ENCODE assay signal across 9 cellular contexts in the genomic region with DNA sequence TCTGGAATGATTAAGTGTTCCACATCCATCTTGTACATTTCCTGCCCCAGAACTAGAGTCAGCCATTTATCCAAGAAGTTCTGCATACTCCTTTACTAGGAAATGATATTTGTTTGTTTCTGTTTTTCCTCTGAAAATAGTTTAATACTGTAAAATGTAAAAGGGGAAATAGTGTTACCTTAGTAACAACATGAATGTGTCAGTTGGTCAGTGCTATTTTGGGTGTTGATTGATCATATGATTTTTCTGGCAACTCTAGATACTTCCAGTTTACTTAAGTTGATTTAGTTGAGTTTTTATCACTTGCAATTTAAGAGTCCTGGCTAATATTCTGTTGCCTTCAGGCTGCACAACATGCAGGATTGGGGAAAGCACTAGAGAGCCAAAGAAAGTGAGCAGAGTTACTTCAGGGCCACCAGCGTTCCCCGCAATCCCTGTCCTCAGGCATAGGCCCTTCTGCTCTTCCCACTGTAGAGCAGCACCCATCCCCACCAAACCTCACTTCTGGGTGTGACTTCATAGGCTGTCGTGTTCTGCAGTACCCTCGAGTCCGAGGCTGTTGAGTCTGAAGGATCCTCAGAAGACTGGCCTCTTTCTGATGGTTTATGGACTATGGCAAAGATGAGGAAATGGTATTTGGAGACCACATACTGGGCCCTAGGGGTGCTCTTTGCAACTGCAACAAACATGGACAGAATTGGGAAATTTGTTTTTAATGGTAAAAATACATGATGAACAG.
DNase-seq lines count a peak whose midpoint lies in the region; ATAC-seq, FAIRE-seq and TF ChIP-seq lines count a peak whose summit lies in the region.
"Had no signal": no experiment of that assay in that cellular context is flagged by ENCODE, and none has a peak within 500 bp of the region (broad histone marks: within the 10 kb centered on the region; RNA-seq: fewer than 3 reads in every experiment).

No MANE protein-coding gene starts in this region.

- H3K27ac Mint-ChIP-seq in activated T-cell treated with anti-CD3 and anti-CD28 coated beads, Interleukin-2, amount 50 U/mL, for 72 hours = peak overlapping the region; percentile 86
- H3K27ac Mint-ChIP-seq in type B pancreatic cell = no peak overlapping the region

- in situ Hi-C loops in K562 (cut with MboI) = no loop called here
- in situ Hi-C loops in HepG2 (cut with HindIII; ENCODE audit: extremely low pct_ligation_motif_present, low pct_unique_long_range_greater_than_20kb) = no loop called here

- H3K4me1 Mint-ChIP-seq in activated T-cell treated with anti-CD3 and anti-CD28 coated beads, Interleukin-2, amount 50 U/mL, for 72 hours (ENCODE audit: low read depth) = peaks cover 31% of the 10 kb centered on the region
- H3K4me1 Mint-ChIP-seq in type B pancreatic cell (ENCODE audit: unreplicated experiment) = no peaks in the 10 kb centered on the region

- FAIRE-seq in K562 (lab: Jason Lieb, UNC) (no peak), HepG2 (lab: Jason Lieb, UNC) (no peak)

- H3K4me3 Mint-ChIP-seq in activated T-cell treated with anti-CD3 and anti-CD28 coated beads, Interleukin-2, amount 50 U/mL, for 72 hours = no peak overlapping the region
- no peak overlapping the region for H3K4me3 Mint-ChIP-seq in type B pancreatic cell

- H3K27ac ChIP-seq in K562 (ENCODE audit: extremely low read depth, low read depth, low read length) = no peak overlapping the region
- no peak overlapping the region for H3K27ac ChIP-seq in HepG2 (ENCODE audit: extremely low read length, insufficient read depth, low read length)
- no peak overlapping the region for H3K27ac ChIP-seq in vagina

- H3K4me2 ChIP-seq in K562 (ENCODE audit: insufficient read depth, low read length) (no peak overlapping the region), HepG2 (ENCODE audit: low read depth, low read length) (no peak overlapping the region)

- H3K27me3 Mint-ChIP-seq in activated T-cell treated with anti-CD3 and anti-CD28 coated beads, Interleukin-2, amount 50 U/mL, for 72 hours (ENCODE audit: low read depth) = no peaks in the 10 kb centered on the region
- H3K27me3 Mint-ChIP-seq in type B pancreatic cell = no peaks in the 10 kb centered on the region

- TF ChIP-seq CTCF in K562 (IDR thresholded peaks at IDR 0.05 in 2 of 3, conservative IDR thresholded peaks at IDR 0.05 in 1 of 3; ENCODE audit: insufficient read depth in 2 of 3, low read depth in 1 of 3, low read length in 3 of 3) (0 out of 6 replicates have a peak, but pooled peaks of 1 of the 3 experiments have one; percentile 18), HepG2 (CRISPR knock-in tag; IDR thresholded peaks at IDR 0.05) (no peak), type B pancreatic cell (conservative IDR thresholded peaks at IDR 0.05) (peak; percentile 49), vagina (IDR thresholded peaks at IDR 0.05) (no peak)

- H3K9me3 Mint-ChIP-seq in activated T-cell treated with anti-CD3 and anti-CD28 coated beads, Interleukin-2, amount 50 U/mL, for 72 hours = no peaks in the 10 kb centered on the region
- H3K9me3 Mint-ChIP-seq in type B pancreatic cell = no peaks in the 10 kb centered on the region

- H3K27me3 ChIP-seq in K562 (ENCODE audit: control insufficient read depth in 2 of 2, insufficient read depth in 2 of 2, low read length in 2 of 2) (no peaks in the 10 kb centered on the region), HepG2 (ENCODE audit: control insufficient read depth in 1 of 2, insufficient read depth in 2 of 2, low read length in 2 of 2) (no peaks in the 10 kb centered on the region), vagina (no peaks in the 10 kb centered on the region)

- no peak for TF ChIP-seq POLR2A in K562 (conservative IDR thresholded peaks at IDR 0.05)
- TF ChIP-seq POLR2A in HepG2 (IDR thresholded peaks at IDR 0.05; ENCODE audit: insufficient read depth in 1 of 2, low read depth in 2 of 2, low read length in 2 of 2) = no peak
- no peak for TF ChIP-seq POLR2A in vagina (IDR thresholded peaks at IDR 0.05)

- H4K20me1 ChIP-seq in K562 (replicated peaks; ENCODE audit: control insufficient read depth, insufficient read depth, low read length) (no peaks in the 10 kb centered on the region), HepG2 (ENCODE audit: insufficient read depth, low read length) (no peaks in the 10 kb centered on the region)

- no peaks in the 10 kb centered on the region for H3K9me3 ChIP-seq in K562 (replicated peaks; ENCODE audit: control insufficient read depth, insufficient read depth, low read depth, low read length)
- H3K9me3 ChIP-seq in HepG2 (ENCODE audit: low read length) = no peaks in the 10 kb centered on the region
- H3K9me3 ChIP-seq in vagina = no peaks in the 10 kb centered on the region

- peaks cover 75% of the 10 kb centered on the region for H3K36me3 ChIP-seq in K562 (ENCODE audit: control insufficient read depth, insufficient read depth, low read length)
- peaks cover 28 to 85% of the 10 kb centered on the region in 2 experiments for H3K36me3 ChIP-seq in HepG2 (replicated peaks in 1 of 2; ENCODE audit: control insufficient read depth in 1 of 2, insufficient read depth in 2 of 2, low read length in 2 of 2)
- peaks cover 0 to 65% of the 10 kb centered on the region in 2 donors for H3K36me3 ChIP-seq in vagina

- no peaks in the 10 kb centered on the region for H3K9me1 ChIP-seq in K562 (ENCODE audit: control insufficient read depth, insufficient read depth, low read length)

- no peak for DNase-seq in activated T-cell treated with anti-CD3 and anti-CD28 coated beads, Interleukin-2, amount 50 U/mL, for 72 hours
- no peak for DNase-seq in activated T-cell treated with anti-CD3 and anti-CD28 coated beads, Interleukin-2, amount 50 U/mL, for 1 hour
- DNase-seq in K562 (ENCODE audit: extremely low read depth in 1 of 4, low spot score in 3 of 4) (no peak), HepG2 (ENCODE audit: low spot score) (no peak), type B pancreatic cell (ENCODE audit: extremely low spot score, unreplicated experiment) (no peak), vagina (ENCODE audit: extremely low spot score in 2 of 2) (no peak)
- DNase-seq: NCI-H1105 treated with DMSO at 0.1 percent for 48 hours had no signal

- CTCF ChIA-PET in K562 (lab: Yijun Ruan, JAX; ENCODE audit: low intra/inter-chr PET ratio) (no interaction called here), HepG2 (lab: Yijun Ruan, JAX; ENCODE audit: low intra/inter-chr PET ratio, low total read pairs) (no interaction called here)

- intact Hi-C loops in K562 (cut with micrococcal nuclease) = no loop called here
- intact Hi-C loops in HepG2 (cut with micrococcal nuclease; ENCODE audit: unreplicated experiment) = no loop called here
- intact Hi-C loops in vagina (cut with DNase I) = no loop called here

- no peaks in the 10 kb centered on the region for H3K4me1 ChIP-seq in K562 (replicated peaks in 1 of 2; ENCODE audit: control insufficient read depth in 2 of 2, insufficient read depth in 2 of 2, low read length in 2 of 2)
- no peaks in the 10 kb centered on the region for H3K4me1 ChIP-seq in HepG2 (ENCODE audit: insufficient read depth, low read length)
- H3K4me1 ChIP-seq in vagina = no peaks in the 10 kb centered on the region

- H3K79me2 ChIP-seq in K562 (ENCODE audit: control insufficient read depth, insufficient read depth, low read length) (no peaks in the 10 kb centered on the region; the same call in 1 of the 3 replicates), HepG2 (ENCODE audit: insufficient read depth, low read length) (peaks cover 11% of the 10 kb centered on the region)

- 98% methylated on average over 5 of the region's 5 CpGs for WGBS in K562 (ENCODE audit: insufficient coverage, low coverage, missing lambda C conversion rate)
- WGBS in HepG2 (ENCODE audit: low lambda C conversion rate) = 98% methylated on average over 5 of the region's 5 CpGs

- no peak overlapping the region for H3K9ac ChIP-seq in K562 (ENCODE audit: insufficient read depth in 1 of 2, low read depth in 2 of 2, low read length in 2 of 2)
- no peak overlapping the region for H3K9ac ChIP-seq in HepG2 (ENCODE audit: insufficient read depth, low read depth, low read length)

- no peak for ATAC-seq in activated T-cell treated with anti-CD3 and anti-CD28 coated beads, Interleukin-2, amount 50 U/mL, for 72 hours (replicated peaks in 1 of 2)
- ATAC-seq in K562 = peak; percentile 60
- peak; percentile 69 for ATAC-seq in HepG2
- no peak for ATAC-seq in GM21515 (IDR thresholded peaks at IDR 0.05; ENCODE audit: unreplicated experiment)
- no peak for ATAC-seq in GM21528 (IDR thresholded peaks at IDR 0.05; ENCODE audit: low FRiP score, unreplicated experiment)

- BruUV-seq in K562 (replicated peaks; lab: Mats Ljungman, UMichigan) (no TSS peak), HepG2 (replicated peaks; lab: Mats Ljungman, UMichigan) (TSS peak; percentile 2)

- TF ChIP-seq RAD21 in K562 (CRISPR knock-in tag; conservative IDR thresholded peaks at IDR 0.05 in 1 of 2, IDR thresholded peaks at IDR 0.05 in 1 of 2) = no peak
- TF ChIP-seq RAD21 in HepG2 (CRISPR knock-in tag; IDR thresholded peaks at IDR 0.05) = no peak

- POLR2A ChIA-PET in K562 (lab: Yijun Ruan, JAX) = interaction anchor here (0.8 kb wide), 1 partner anchor 69 kb away, joined by 3 read pairs; a partner anchor contains a TSS
- POLR2A ChIA-PET in HepG2 (lab: Yijun Ruan, JAX) = no interaction called here

- H3K36me3 Mint-ChIP-seq in activated T-cell treated with anti-CD3 and anti-CD28 coated beads, Interleukin-2, amount 50 U/mL, for 72 hours (ENCODE audit: insufficient read depth in 2 of 2) = peaks cover 28 to 64% of the 10 kb centered on the region in 2 donors
- H3K36me3 Mint-ChIP-seq in type B pancreatic cell = peaks cover 61% of the 10 kb centered on the region

- H3K4me3 ChIP-seq in K562 (no peak overlapping the region), HepG2 (replicated peaks in 1 of 3; ENCODE audit: insufficient read depth in 1 of 3, low read depth in 2 of 3, low read length in 3 of 3) (no peak overlapping the region), vagina (no peak overlapping the region)

- H2AFZ ChIP-seq in K562 (ENCODE audit: low read depth, low read length) (no peak overlapping the region), HepG2 (ENCODE audit: low read length) (no peak overlapping the region)

- TF ChIP-seq EP300 in K562 (IDR thresholded peaks at IDR 0.05; ENCODE audit: low read length) (no peak), HepG2 (IDR thresholded peaks at IDR 0.05; ENCODE audit: low read depth in 2 of 2, low read length in 2 of 2) (no peak), HepG2 (CRISPR knock-in tag; IDR thresholded peaks at IDR 0.05; ENCODE audit: borderline replicate concordance) (no peak)

TF ChIP-seq in K562, 482 proteins besides CTCF, POLR2A, EP300 and RAD21 (continues in another document):
- TF ChIP-seq FIP1L1 (IDR thresholded peaks at IDR 0.05; ENCODE audit: low read depth, low read length, poor library complexity, severe bottlenecking) = no peak
- no peak for TF ChIP-seq ZNF77 (CRISPR knock-in tag; IDR thresholded peaks at IDR 0.05)
- TF ChIP-seq CXXC5 (CRISPR knock-in tag; IDR thresholded peaks at IDR 0.05) = no peak
- no peak for TF ChIP-seq DIDO1 (tag; IDR thresholded peaks at IDR 0.05; ENCODE audit: low read depth)

TF ChIP-seq in HepG2, 621 proteins besides CTCF, POLR2A, EP300 and RAD21:
- TF ChIP-seq RBM22 (optimal IDR thresholded peaks at IDR 0.05; ENCODE audit: low read length) (peak; percentile 85), KAT2B (IDR thresholded peaks at IDR 0.05; ENCODE audit: borderline replicate concordance, low read depth, low read length) (no peak)

Comparison
In these comparisons a context has a peak if more than half of its experiments do, and no peak if none do; other contexts are left out.
1. ATAC-seq: peak in K562 (single experiment) and HepG2 (single experiment); none in activated T-cell treated with anti-CD3 and anti-CD28 coated beads, Interleukin-2, amount 50 U/mL, for 72 hours (0 of 2), GM21515 (single experiment) and GM21528 (single experiment).